8 cellular contexts compared by ENCODE assay signal in genomic region chr7:92527300-92528187, GRCh38. TPM values are rescaled to one million over a fixed set of nuclear protein-coding genes. Genes with fewer than 3 reads are reported as not detected.
DNase-seq lines count a peak whose midpoint lies in the region; ATAC-seq, FAIRE-seq and TF ChIP-seq lines count a peak whose summit lies in the region.

No MANE protein-coding gene starts in this region.

- FAIRE-seq in pancreas (lab: Jason Lieb, UNC) = no peak

- no peaks in the 10 kb centered on the region for H3K9me3 Mint-ChIP-seq in IgD-negative memory B cell
- H3K9me3 Mint-ChIP-seq in activated naive CD4-positive, alpha-beta T cell treated with anti-CD3 and anti-CD28 coated beads, Interleukin-2, amount 10 ng/mL, durations not matched to agents 7 days and 5 days = no peaks in the 10 kb centered on the region

- H3K27me3 ChIP-seq in SJCRH30 (no peaks in the 10 kb centered on the region), pancreas (no peaks in the 10 kb centered on the region), upper lobe of right lung (no peaks in the 10 kb centered on the region)

- H3K36me3 ChIP-seq in SJCRH30 (peaks cover 11% of the 10 kb centered on the region; the same call in 1 of the 2 replicates), pancreas (peaks cover 0 to 20% (median 3%) of the 10 kb centered on the region in 3 donors), upper lobe of right lung (peaks cover 19% of the 10 kb centered on the region)

- DNase-seq in DMS114 treated with DMSO at 0.1 percent for 48 hours (lab: John Stamatoyannopoulos, UW; ENCODE audit: unreplicated experiment) (peak; percentile 48), SJCRH30 (peak; percentile 82 to 88), glomerular visceral epithelial cell (ENCODE audit: extremely low spot score) (peak; percentile 56), pancreas (peak; percentile 28 to 74 (median 44)), upper lobe of right lung (peak; percentile 76)
- DNase-seq in activated naive CD4-positive, alpha-beta T cell treated with anti-CD3 and anti-CD28 coated beads, Interleukin-2, amount 10 ng/mL, durations not matched to agents 7 days and 5 days = peak; percentile 66

- TF ChIP-seq CTCF in pancreas (IDR thresholded peaks at IDR 0.05) = no peak
- peak; percentile 14 for TF ChIP-seq CTCF in upper lobe of right lung (IDR thresholded peaks at IDR 0.05)

- ATAC-seq in GM21526 (IDR thresholded peaks at IDR 0.05; ENCODE audit: low FRiP score, unreplicated experiment) (peak; percentile 34), pancreas (peak; percentile 36 to 66 (median 52)), upper lobe of right lung (peak; percentile 33)

- intact Hi-C loops in pancreas (cut with DNase I) = no loop called here
- intact Hi-C loops in upper lobe of right lung (cut with DNase I) = no loop called here

- H3K4me1 ChIP-seq in SJCRH30 (no peaks in the 10 kb centered on the region), pancreas (peaks cover 5 to 15% (median 15%) of the 10 kb centered on the region in 3 donors), upper lobe of right lung (peaks cover 26% of the 10 kb centered on the region)

- 0 to 1% methylated on average over 31 of the region's 31 CpGs for WGBS in pancreas, 2 donors

- H3K9me3 ChIP-seq in SJCRH30 (replicated peaks) (no peaks in the 10 kb centered on the region), pancreas (no peaks in the 10 kb centered on the region), upper lobe of right lung (no peaks in the 10 kb centered on the region)

- CTCF ChIA-PET in activated naive CD4-positive, alpha-beta T cell treated with anti-CD3 and anti-CD28 coated beads, Interleukin-2, amount 10 ng/mL, durations not matched to agents 7 days and 5 days (lab: Charles Lee) = interaction anchor here (1.0 to 1.9 kb wide), 4 partner anchors 61 to 102 kb away, joined by 3 to 10 read pairs (median 4); partner anchors contain the start of gene FAM133B

- peak overlapping the region; percentile 83 to 96 (median 91) for H3K27ac Mint-ChIP-seq in IgD-negative memory B cell
- H3K27ac Mint-ChIP-seq in activated naive CD4-positive, alpha-beta T cell treated with anti-CD3 and anti-CD28 coated beads, Interleukin-2, amount 10 ng/mL, durations not matched to agents 7 days and 5 days = peak overlapping the region; percentile 97

- H3K4me3 ChIP-seq in SJCRH30 (peak overlapping the region; percentile 89), pancreas (peak overlapping the region; percentile 82 to 90 (median 90)), upper lobe of right lung (peak overlapping the region; percentile 92)

- H3K27ac ChIP-seq in SJCRH30 (peak overlapping the region; percentile 85), pancreas (peak overlapping the region; percentile 56 to 84 (median 72)), upper lobe of right lung (peak overlapping the region; percentile 83)

- H3K36me3 Mint-ChIP-seq in IgD-negative memory B cell = peaks cover 2% of the 10 kb centered on the region
- peaks cover 17% of the 10 kb centered on the region for H3K36me3 Mint-ChIP-seq in activated naive CD4-positive, alpha-beta T cell treated with anti-CD3 and anti-CD28 coated beads, Interleukin-2, amount 10 ng/mL, durations not matched to agents 7 days and 5 days

- H3K4me1 Mint-ChIP-seq in IgD-negative memory B cell = peaks cover 19 to 27% (median 22%) of the 10 kb centered on the region in 3 donors
- H3K4me1 Mint-ChIP-seq in activated naive CD4-positive, alpha-beta T cell treated with anti-CD3 and anti-CD28 coated beads, Interleukin-2, amount 10 ng/mL, durations not matched to agents 7 days and 5 days = peaks cover 40% of the 10 kb centered on the region

- H3K27me3 Mint-ChIP-seq in IgD-negative memory B cell = no peaks in the 10 kb centered on the region
- H3K27me3 Mint-ChIP-seq in activated naive CD4-positive, alpha-beta T cell treated with anti-CD3 and anti-CD28 coated beads, Interleukin-2, amount 10 ng/mL, durations not matched to agents 7 days and 5 days = no peaks in the 10 kb centered on the region

- peak overlapping the region; percentile 87 to 98 (median 97) for H3K4me3 Mint-ChIP-seq in IgD-negative memory B cell
- H3K4me3 Mint-ChIP-seq in activated naive CD4-positive, alpha-beta T cell treated with anti-CD3 and anti-CD28 coated beads, Interleukin-2, amount 10 ng/mL, durations not matched to agents 7 days and 5 days = peak overlapping the region; percentile 83

RNA-seq across cellular contexts. Expression of gene PEX1, which starts 0.8 kb away (rescaled TPM):
- polyA plus RNA-seq in IgD-negative memory B cell (6.2 TPM), pancreas (10 to 100 TPM in 1 of 2 donors, 1 to 10 TPM in 1; 9.1 to 20.8 TPM)
- total RNA-seq in SJCRH30 (2014; rRNA removed; shearing (Covaris generic)) = 66.8 and 88.4 TPM in 2 replicates
- total RNA-seq in pancreas (10 to 100 TPM in 3 of 6 donors, 1 to 10 TPM in 3; 7.6 to 11.9 (median 10.5) TPM), upper lobe of right lung (14.2 TPM)

RNA-seq across cellular contexts. Expression of gene RBM48, which starts 1.1 kb away (rescaled TPM):
- polyA plus RNA-seq in IgD-negative memory B cell = 26.6 TPM
- total RNA-seq in SJCRH30 (2014; rRNA removed; shearing (Covaris generic)) = 23.8 and 25.2 TPM in 2 replicates
- 1 to 10 TPM; 4.4 to 8.3 (median 5.1) TPM for total RNA-seq in pancreas
- 1 to 10 TPM; 2.7 to 6.0 TPM for polyA plus RNA-seq in pancreas
- 13.2 TPM for total RNA-seq in upper lobe of right lung

RNA-seq across cellular contexts. Expression of gene ERVW-1, which starts 49.8 kb away (rescaled TPM):
- polyA plus RNA-seq in IgD-negative memory B cell = 0.06 TPM
- total RNA-seq in SJCRH30 (2014; rRNA removed; shearing (Covaris generic)) = 66.6 and 78.1 TPM in 2 replicates
- not detected for total RNA-seq in pancreas
- not detected for polyA plus RNA-seq in pancreas
- total RNA-seq in upper lobe of right lung = not detected

Comparison
In these comparisons a context has a peak if more than half of its experiments do, and no peak if none do; other contexts are left out.
1. Peak in every context shown above with its lines: DNase-seq, ATAC-seq, H3K4me3 ChIP-seq and H3K27ac ChIP-seq.
2. RNA of gene ERVW-1, which starts 49.8 kb away (total RNA-seq): 66.6 to 78.1 TPM in SJCRH30; not detected in pancreas and not detected in upper lobe of right lung (single experiment); every median in the first group is over 10 times any median in the second.